In the genomic region with DNA sequence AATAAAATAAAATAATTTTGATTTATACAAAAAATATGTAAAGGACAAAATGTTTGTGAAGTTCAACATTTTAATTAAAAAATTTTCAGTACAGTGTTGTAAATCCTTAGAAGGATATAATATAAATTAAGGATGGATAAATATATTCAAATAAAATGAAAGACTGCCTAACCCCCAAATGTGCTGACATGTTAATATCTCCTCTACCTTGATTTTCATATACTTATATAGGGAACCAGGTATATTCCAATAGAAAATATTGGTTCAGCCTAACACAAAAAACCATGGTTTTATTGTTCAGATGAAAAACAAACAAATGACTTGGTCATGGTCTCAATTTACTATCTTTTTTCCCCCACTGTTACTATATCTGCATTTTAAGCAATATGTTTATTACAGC, we compare ENCODE assay signal across 30 cellular contexts. TPM values are rescaled to one million over a fixed set of nuclear protein-coding genes. Genes with fewer than 3 reads are reported as not detected.
"Had no signal": no experiment of that assay in that cellular context is flagged by ENCODE, and none has a peak within 500 bp of the region (broad histone marks: within the 10 kb centered on the region; RNA-seq: fewer than 3 reads in every experiment).

No MANE protein-coding gene starts in this region.

- ATAC-seq: heart left ventricle; naive thymus-derived CD8-positive, alpha-beta T cell; pancreas; right cardiac atrium; stimulated activated naive B cell treated with anti-CD40 and anti-IgM and Interleukin-4, amounts not matched to agents 10 μg/mL and 1 μg/mL and 100 μg/mL, for 72 hours; stimulated activated naive CD8-positive, alpha-beta T cell treated with anti-CD3 and anti-CD28 coated beads, Interleukin-15, Interleukin-2, amounts not matched to agents 100 U/mL and 50 U/mL, for 24 hours; upper lobe of right lung had no signal

- H3K9me3 Mint-ChIP-seq: immature natural killer cell; memory B cell; naive thymus-derived CD8-positive, alpha-beta T cell; nephron; neural crest cell; stimulated activated naive B cell treated with anti-CD40 and anti-IgM and Interleukin-4, amounts not matched to agents 10 μg/mL and 1 μg/mL and 100 μg/mL, for 72 hours had no signal

- H3K36me3 ChIP-seq: left ventricle myocardium inferior, prostate gland, stomach, thyroid gland, transverse colon, upper lobe of right lung had no signal

- H3K27ac Mint-ChIP-seq: immature natural killer cell; memory B cell; naive thymus-derived CD8-positive, alpha-beta T cell; stimulated activated naive B cell treated with anti-CD40 and anti-IgM and Interleukin-4, amounts not matched to agents 10 μg/mL and 1 μg/mL and 100 μg/mL, for 72 hours had no signal

- DNase-seq: heart left ventricle; hypothalamus; immature natural killer cell; islet precursor cell; left ventricle myocardium inferior; naive thymus-derived CD8-positive, alpha-beta T cell; nucleus accumbens; pancreas; posterior cingulate gyrus; retina; right cardiac atrium; sigmoid colon; stimulated activated CD4-positive, alpha-beta T cell treated with anti-CD3 and anti-CD28 coated beads, Interleukin-12 subunit alpha, Interleukin-12 subunit beta, amount 100 ng/mL, for 4 hours; stimulated activated CD4-positive, alpha-beta T cell treated with anti-CD3 and anti-CD28 coated beads, Interleukin-15, amount 100 ng/mL, for 24 hours; stimulated activated CD4-positive, alpha-beta T cell treated with anti-CD3 and anti-CD28 coated beads, Interleukin-2, amount 100 ng/mL, for 24 hours; stimulated activated CD4-positive, alpha-beta T cell treated with anti-CD3 and anti-CD28 coated beads, Interleukin-4, amount 100 ng/mL, for 1 hour; stimulated activated naive B cell treated with anti-CD40 and anti-IgM and Interleukin-4, amounts not matched to agents 10 μg/mL and 1 μg/mL and 100 μg/mL, for 72 hours; stimulated activated naive CD8-positive, alpha-beta T cell treated with anti-CD3 and anti-CD28 coated beads, Interleukin-15, Interleukin-2, amounts not matched to agents 100 U/mL and 50 U/mL, for 24 hours; stomach; testis; thyroid gland; transverse colon; upper lobe of right lung had no signal

- FAIRE-seq: urothelium cell line had no signal

- H3K36me3 Mint-ChIP-seq: immature natural killer cell; memory B cell; naive thymus-derived CD8-positive, alpha-beta T cell; stimulated activated naive B cell treated with anti-CD40 and anti-IgM and Interleukin-4, amounts not matched to agents 10 μg/mL and 1 μg/mL and 100 μg/mL, for 72 hours had no signal

- H3K27me3 Mint-ChIP-seq: memory B cell; stimulated activated naive B cell treated with anti-CD40 and anti-IgM and Interleukin-4, amounts not matched to agents 10 μg/mL and 1 μg/mL and 100 μg/mL, for 72 hours had no signal

- H3K4me3 Mint-ChIP-seq: immature natural killer cell; memory B cell; naive thymus-derived CD8-positive, alpha-beta T cell; nephron; neural crest cell; stimulated activated naive B cell treated with anti-CD40 and anti-IgM and Interleukin-4, amounts not matched to agents 10 μg/mL and 1 μg/mL and 100 μg/mL, for 72 hours had no signal

- H3K4me1 Mint-ChIP-seq: immature natural killer cell; memory B cell; naive thymus-derived CD8-positive, alpha-beta T cell; stimulated activated naive B cell treated with anti-CD40 and anti-IgM and Interleukin-4, amounts not matched to agents 10 μg/mL and 1 μg/mL and 100 μg/mL, for 72 hours had no signal

- H3K27ac ChIP-seq: heart left ventricle, left ventricle myocardium inferior, pancreas, prostate gland, sigmoid colon, stomach, testis, thyroid gland, transverse colon, upper lobe of right lung had no signal

- H3K9me3 ChIP-seq: heart left ventricle, left ventricle myocardium inferior, pancreas, prostate gland, sigmoid colon, stomach, testis, thyroid gland, transverse colon, upper lobe of right lung had no signal

- H3K4me3 ChIP-seq: heart left ventricle, left ventricle myocardium inferior, lung, pancreas, prostate gland, sigmoid colon, smooth muscle cell, stomach, testis, thyroid gland, transverse colon, upper lobe of right lung had no signal

- H3K27me3 ChIP-seq: heart left ventricle, pancreas, sigmoid colon, stomach, testis, thyroid gland, transverse colon, upper lobe of right lung had no signal

- H3K4me1 ChIP-seq: prostate gland, sigmoid colon, stomach, testis, transverse colon had no signal

- H3K4me2 ChIP-seq: smooth muscle cell had no signal

RNA-seq across cellular contexts. Expression of a gene that starts 7.3 kb away (rescaled TPM):
- total RNA-seq: naive thymus-derived CD8-positive, alpha-beta T cell had no signal
- polyA plus RNA-seq: naive thymus-derived CD8-positive, alpha-beta T cell had no signal
